2 cellular contexts compared by ENCODE assay signal in the genomic region with DNA sequence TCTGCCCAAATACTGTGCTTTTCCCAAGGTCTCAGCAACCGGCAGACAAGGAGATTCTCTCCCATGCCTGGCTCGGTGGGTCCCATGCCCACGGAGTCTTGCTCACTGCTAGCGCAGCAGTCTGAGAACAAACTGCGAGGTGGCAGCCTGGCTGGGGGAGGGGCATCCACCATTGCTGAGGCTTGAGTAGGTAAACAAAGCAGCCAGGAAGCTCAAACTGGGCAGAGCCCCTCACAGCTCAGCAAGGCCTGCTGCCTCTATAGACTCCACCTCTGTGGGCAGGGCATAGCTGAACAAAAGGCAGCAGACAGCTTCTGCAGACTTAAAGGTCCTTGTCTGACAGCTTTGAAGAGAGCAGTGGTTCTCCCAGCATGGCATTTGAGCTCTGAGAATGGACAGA.
A peak's percentile ranks its signal among the peaks of the same experiment; 100 is the strongest.
TF ChIP-seq lines count a peak whose summit lies in the region.
"Not testable (repeated sequence)": the region's sequence is repeated elsewhere in the genome, so short reads cannot be mapped to it uniquely, and the experiment has no call there.

No MANE protein-coding gene starts in this region.

TF ChIP-seq in H1, 55 proteins besides CTCF, POLR2A, EP300 and RAD21:
- peak; percentile 27 for TF ChIP-seq ASH2L (IDR thresholded peaks at IDR 0.05; ENCODE audit: low read length)

TF ChIP-seq in HepG2, 621 proteins besides CTCF, POLR2A, EP300 and RAD21 (continues in another document):
- TF ChIP-seq ZNF230 (CRISPR knock-in tag; IDR thresholded peaks at IDR 0.05) (0 out of 2 replicates have a peak, but pooled peaks have one; percentile 40), TEAD3 (CRISPR knock-in tag; optimal IDR thresholded peaks at IDR 0.05; ENCODE audit: borderline replicate concordance) (peak; percentile 54), FOXA1 (CRISPR knock-in tag; IDR thresholded peaks at IDR 0.05) (peak; percentile 88), TP53 (CRISPR knock-in tag; conservative IDR thresholded peaks at IDR 0.05) (0 out of 2 replicates have a peak, but pooled peaks have one; percentile 17), PHF21A (CRISPR knock-in tag; IDR thresholded peaks at IDR 0.05) (0 out of 2 replicates have a peak, but pooled peaks have one; percentile 20), PRPF4 (IDR thresholded peaks at IDR 0.05; ENCODE audit: low read depth, low read length, poor library complexity, severe bottlenecking) (peak; percentile 23), HNRNPL (IDR thresholded peaks at IDR 0.05; ENCODE audit: low read depth, low read length) (peak; percentile 73; the same call in 1 of the 2 replicates), TBX2 (CRISPR knock-in tag; IDR thresholded peaks at IDR 0.05; ENCODE audit: borderline replicate concordance) (peak; percentile 79; the same call in 1 of the 2 replicates), FOXC1 (CRISPR knock-in tag; IDR thresholded peaks at IDR 0.05; ENCODE audit: borderline replicate concordance) (peak; percentile 69; the same call in 1 of the 2 replicates), FOXJ3 (CRISPR knock-in tag; IDR thresholded peaks at IDR 0.05; ENCODE audit: borderline replicate concordance) (peak; percentile 39; the same call in 1 of the 2 replicates), ZMYM4 (CRISPR knock-in tag; IDR thresholded peaks at IDR 0.05) (peak; percentile 82), ZFP1 (CRISPR knock-in tag; IDR thresholded peaks at IDR 0.05) (0 out of 2 replicates have a peak, but pooled peaks have one; percentile 61), ATF7-NPFF (CRISPR knock-in tag; IDR thresholded peaks at IDR 0.05; ENCODE audit: low read depth) (peak; percentile 23; the same call in 1 of the 2 replicates), FOXK1 (CRISPR knock-in tag; IDR thresholded peaks at IDR 0.05; ENCODE audit: borderline replicate concordance, low read depth) (peak; percentile 85), ZNF891 (CRISPR knock-in tag; IDR thresholded peaks at IDR 0.05) (peak; percentile 23), SALL1 (CRISPR knock-in tag; IDR thresholded peaks at IDR 0.05) (peak; percentile 94), HNF4G (CRISPR knock-in tag; IDR thresholded peaks at IDR 0.05; ENCODE audit: borderline replicate concordance, low read depth) (peak; percentile 43; the same call in 1 of the 2 replicates), ZNF292 (CRISPR knock-in tag; IDR thresholded peaks at IDR 0.05; ENCODE audit: borderline replicate concordance, low read depth) (peak; percentile 98), ELF1 (CRISPR knock-in tag; IDR thresholded peaks at IDR 0.05) (peak; percentile 46; the same call in 1 of the 2 replicates), ZNF205 (CRISPR knock-in tag; IDR thresholded peaks at IDR 0.05) (0 out of 2 replicates have a peak, but pooled peaks have one; percentile 49), MXD4 (CRISPR knock-in tag; IDR thresholded peaks at IDR 0.05) (0 out of 2 replicates have a peak, but pooled peaks have one; percentile 19), SAP130 (CRISPR knock-in tag; IDR thresholded peaks at IDR 0.05; ENCODE audit: low read depth) (peak; percentile 67), NRL (CRISPR knock-in tag; IDR thresholded peaks at IDR 0.05; ENCODE audit: borderline replicate concordance) (peak; percentile 42; the same call in 1 of the 2 replicates), ETV5 (CRISPR knock-in tag; IDR thresholded peaks at IDR 0.05; ENCODE audit: borderline replicate concordance) (0 out of 2 replicates have a peak, but pooled peaks have one; percentile 23), FOXA3 (CRISPR knock-in tag; IDR thresholded peaks at IDR 0.05) (peak; percentile 87), ZNF598 (CRISPR knock-in tag; IDR thresholded peaks at IDR 0.05; ENCODE audit: borderline replicate concordance) (peak; percentile 89; the same call in 1 of the 2 replicates), SP5 (CRISPR knock-in tag; IDR thresholded peaks at IDR 0.05; ENCODE audit: borderline replicate concordance, low read depth) (peak; percentile 63), SMAD9 (CRISPR knock-in tag; IDR thresholded peaks at IDR 0.05) (peak; percentile 84; the same call in 1 of the 2 replicates), SOX6 (CRISPR knock-in tag; IDR thresholded peaks at IDR 0.05) (peak; percentile 77), ZNF788 (CRISPR knock-in tag; IDR thresholded peaks at IDR 0.05; ENCODE audit: borderline replicate concordance) (peak; percentile 67; the same call in 1 of the 2 replicates), ZFX (CRISPR knock-in tag; IDR thresholded peaks at IDR 0.05; ENCODE audit: low read depth) (peak; percentile 66), YEATS2 (CRISPR knock-in tag; IDR thresholded peaks at IDR 0.05; ENCODE audit: borderline replicate concordance) (peak; percentile 47; the same call in 1 of the 2 replicates)
- not testable (repeated sequence) for TF ChIP-seq FOXA1 (IDR thresholded peaks at IDR 0.05); HNF4G (IDR thresholded peaks at IDR 0.05; ENCODE audit: borderline replicate concordance, low read depth, low read length); SOX6 (IDR thresholded peaks at IDR 0.05)
- TF ChIP-seq, protein P1, sequence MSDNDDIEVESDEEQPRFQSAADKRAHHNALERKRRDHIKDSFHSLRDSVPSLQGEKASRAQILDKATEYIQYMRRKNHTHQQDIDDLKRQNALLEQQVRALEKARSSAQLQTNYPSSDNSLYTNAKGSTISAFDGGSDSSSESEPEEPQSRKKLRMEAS (IDR thresholded peaks at IDR 0.05) = 0 out of 2 replicates have a peak, but pooled peaks have one; percentile 14
- TF ChIP-seq, protein P2, sequence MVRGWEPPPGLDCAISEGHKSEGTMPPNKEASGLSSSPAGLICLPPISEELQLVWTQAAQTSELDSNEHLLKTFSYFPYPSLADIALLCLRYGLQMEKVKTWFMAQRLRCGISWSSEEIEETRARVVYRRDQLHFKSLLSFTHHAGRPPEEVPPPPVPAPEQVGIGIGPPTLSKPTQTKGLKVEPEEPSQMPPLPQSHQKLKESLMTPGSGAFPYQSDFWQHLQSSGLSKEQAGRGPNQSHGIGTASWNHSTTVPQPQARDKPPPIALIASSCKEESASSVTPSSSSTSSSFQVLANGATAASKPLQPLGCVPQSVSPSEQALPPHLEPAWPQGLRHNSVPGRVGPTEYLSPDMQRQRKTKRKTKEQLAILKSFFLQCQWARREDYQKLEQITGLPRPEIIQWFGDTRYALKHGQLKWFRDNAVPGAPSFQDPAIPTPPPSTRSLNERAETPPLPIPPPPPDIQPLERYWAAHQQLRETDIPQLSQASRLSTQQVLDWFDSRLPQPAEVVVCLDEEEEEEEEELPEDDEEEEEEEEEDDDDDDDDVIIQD (CRISPR knock-in tag; IDR thresholded peaks at IDR 0.05; ENCODE audit: low read depth) = peak; percentile 59; the same call in 1 of the 2 replicates
- TF ChIP-seq, protein P3, sequence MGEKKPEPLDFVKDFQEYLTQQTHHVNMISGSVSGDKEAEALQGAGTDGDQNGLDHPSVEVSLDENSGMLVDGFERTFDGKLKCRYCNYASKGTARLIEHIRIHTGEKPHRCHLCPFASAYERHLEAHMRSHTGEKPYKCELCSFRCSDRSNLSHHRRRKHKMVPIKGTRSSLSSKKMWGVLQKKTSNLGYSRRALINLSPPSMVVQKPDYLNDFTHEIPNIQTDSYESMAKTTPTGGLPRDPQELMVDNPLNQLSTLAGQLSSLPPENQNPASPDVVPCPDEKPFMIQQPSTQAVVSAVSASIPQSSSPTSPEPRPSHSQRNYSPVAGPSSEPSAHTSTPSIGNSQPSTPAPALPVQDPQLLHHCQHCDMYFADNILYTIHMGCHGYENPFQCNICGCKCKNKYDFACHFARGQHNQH (CRISPR knock-in tag; IDR thresholded peaks at IDR 0.05) = 0 out of 2 replicates have a peak, but pooled peaks have one; percentile 47
- TF ChIP-seq, protein P4, sequence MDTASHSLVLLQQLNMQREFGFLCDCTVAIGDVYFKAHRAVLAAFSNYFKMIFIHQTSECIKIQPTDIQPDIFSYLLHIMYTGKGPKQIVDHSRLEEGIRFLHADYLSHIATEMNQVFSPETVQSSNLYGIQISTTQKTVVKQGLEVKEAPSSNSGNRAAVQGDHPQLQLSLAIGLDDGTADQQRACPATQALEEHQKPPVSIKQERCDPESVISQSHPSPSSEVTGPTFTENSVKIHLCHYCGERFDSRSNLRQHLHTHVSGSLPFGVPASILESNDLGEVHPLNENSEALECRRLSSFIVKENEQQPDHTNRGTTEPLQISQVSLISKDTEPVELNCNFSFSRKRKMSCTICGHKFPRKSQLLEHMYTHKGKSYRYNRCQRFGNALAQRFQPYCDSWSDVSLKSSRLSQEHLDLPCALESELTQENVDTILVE (CRISPR knock-in tag; IDR thresholded peaks at IDR 0.05) = peak; percentile 15; the same call in 1 of the 2 replicates
- TF ChIP-seq, protein P5, sequence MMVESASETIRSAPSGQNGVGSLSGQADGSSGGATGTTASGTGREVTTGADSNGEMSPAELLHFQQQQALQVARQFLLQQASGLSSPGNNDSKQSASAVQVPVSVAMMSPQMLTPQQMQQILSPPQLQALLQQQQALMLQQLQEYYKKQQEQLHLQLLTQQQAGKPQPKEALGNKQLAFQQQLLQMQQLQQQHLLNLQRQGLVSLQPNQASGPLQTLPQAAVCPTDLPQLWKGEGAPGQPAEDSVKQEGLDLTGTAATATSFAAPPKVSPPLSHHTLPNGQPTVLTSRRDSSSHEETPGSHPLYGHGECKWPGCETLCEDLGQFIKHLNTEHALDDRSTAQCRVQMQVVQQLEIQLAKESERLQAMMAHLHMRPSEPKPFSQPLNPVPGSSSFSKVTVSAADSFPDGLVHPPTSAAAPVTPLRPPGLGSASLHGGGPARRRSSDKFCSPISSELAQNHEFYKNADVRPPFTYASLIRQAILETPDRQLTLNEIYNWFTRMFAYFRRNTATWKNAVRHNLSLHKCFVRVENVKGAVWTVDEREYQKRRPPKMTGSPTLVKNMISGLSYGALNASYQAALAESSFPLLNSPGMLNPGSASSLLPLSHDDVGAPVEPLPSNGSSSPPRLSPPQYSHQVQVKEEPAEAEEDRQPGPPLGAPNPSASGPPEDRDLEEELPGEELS (CRISPR knock-in tag; IDR thresholded peaks at IDR 0.05) = 0 out of 2 replicates have a peak, but pooled peaks have one; percentile 39
- TF ChIP-seq, protein P6, sequence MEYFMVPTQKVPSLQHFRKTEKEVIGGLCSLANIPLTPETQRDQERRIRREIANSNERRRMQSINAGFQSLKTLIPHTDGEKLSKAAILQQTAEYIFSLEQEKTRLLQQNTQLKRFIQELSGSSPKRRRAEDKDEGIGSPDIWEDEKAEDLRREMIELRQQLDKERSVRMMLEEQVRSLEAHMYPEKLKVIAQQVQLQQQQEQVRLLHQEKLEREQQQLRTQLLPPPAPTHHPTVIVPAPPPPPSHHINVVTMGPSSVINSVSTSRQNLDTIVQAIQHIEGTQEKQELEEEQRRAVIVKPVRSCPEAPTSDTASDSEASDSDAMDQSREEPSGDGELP (IDR thresholded peaks at IDR 0.05; ENCODE audit: borderline replicate concordance, low read depth) = 0 out of 2 replicates have a peak, but pooled peaks have one; percentile 8
- TF ChIP-seq, protein P7, sequence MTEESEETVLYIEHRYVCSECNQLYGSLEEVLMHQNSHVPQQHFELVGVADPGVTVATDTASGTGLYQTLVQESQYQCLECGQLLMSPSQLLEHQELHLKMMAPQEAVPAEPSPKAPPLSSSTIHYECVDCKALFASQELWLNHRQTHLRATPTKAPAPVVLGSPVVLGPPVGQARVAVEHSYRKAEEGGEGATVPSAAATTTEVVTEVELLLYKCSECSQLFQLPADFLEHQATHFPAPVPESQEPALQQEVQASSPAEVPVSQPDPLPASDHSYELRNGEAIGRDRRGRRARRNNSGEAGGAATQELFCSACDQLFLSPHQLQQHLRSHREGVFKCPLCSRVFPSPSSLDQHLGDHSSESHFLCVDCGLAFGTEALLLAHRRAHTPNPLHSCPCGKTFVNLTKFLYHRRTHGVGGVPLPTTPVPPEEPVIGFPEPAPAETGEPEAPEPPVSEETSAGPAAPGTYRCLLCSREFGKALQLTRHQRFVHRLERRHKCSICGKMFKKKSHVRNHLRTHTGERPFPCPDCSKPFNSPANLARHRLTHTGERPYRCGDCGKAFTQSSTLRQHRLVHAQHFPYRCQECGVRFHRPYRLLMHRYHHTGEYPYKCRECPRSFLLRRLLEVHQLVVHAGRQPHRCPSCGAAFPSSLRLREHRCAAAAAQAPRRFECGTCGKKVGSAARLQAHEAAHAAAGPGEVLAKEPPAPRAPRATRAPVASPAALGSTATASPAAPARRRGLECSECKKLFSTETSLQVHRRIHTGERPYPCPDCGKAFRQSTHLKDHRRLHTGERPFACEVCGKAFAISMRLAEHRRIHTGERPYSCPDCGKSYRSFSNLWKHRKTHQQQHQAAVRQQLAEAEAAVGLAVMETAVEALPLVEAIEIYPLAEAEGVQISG (CRISPR knock-in tag; IDR thresholded peaks at IDR 0.05) = peak; percentile 46; the same call in 1 of the 2 replicates
- TF ChIP-seq, protein P8, sequence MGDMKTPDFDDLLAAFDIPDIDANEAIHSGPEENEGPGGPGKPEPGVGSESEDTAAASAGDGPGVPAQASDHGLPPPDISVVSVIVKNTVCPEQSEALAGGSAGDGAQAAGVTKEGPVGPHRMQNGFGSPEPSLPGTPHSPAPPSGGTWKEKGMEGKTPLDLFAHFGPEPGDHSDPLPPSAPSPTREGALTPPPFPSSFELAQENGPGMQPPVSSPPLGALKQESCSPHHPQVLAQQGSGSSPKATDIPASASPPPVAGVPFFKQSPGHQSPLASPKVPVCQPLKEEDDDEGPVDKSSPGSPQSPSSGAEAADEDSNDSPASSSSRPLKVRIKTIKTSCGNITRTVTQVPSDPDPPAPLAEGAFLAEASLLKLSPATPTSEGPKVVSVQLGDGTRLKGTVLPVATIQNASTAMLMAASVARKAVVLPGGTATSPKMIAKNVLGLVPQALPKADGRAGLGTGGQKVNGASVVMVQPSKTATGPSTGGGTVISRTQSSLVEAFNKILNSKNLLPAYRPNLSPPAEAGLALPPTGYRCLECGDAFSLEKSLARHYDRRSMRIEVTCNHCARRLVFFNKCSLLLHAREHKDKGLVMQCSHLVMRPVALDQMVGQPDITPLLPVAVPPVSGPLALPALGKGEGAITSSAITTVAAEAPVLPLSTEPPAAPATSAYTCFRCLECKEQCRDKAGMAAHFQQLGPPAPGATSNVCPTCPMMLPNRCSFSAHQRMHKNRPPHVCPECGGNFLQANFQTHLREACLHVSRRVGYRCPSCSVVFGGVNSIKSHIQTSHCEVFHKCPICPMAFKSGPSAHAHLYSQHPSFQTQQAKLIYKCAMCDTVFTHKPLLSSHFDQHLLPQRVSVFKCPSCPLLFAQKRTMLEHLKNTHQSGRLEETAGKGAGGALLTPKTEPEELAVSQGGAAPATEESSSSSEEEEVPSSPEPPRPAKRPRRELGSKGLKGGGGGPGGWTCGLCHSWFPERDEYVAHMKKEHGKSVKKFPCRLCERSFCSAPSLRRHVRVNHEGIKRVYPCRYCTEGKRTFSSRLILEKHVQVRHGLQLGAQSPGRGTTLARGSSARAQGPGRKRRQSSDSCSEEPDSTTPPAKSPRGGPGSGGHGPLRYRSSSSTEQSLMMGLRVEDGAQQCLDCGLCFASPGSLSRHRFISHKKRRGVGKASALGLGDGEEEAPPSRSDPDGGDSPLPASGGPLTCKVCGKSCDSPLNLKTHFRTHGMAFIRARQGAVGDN (CRISPR knock-in tag; IDR thresholded peaks at IDR 0.05) = peak; percentile 96
